In the genomic region with DNA sequence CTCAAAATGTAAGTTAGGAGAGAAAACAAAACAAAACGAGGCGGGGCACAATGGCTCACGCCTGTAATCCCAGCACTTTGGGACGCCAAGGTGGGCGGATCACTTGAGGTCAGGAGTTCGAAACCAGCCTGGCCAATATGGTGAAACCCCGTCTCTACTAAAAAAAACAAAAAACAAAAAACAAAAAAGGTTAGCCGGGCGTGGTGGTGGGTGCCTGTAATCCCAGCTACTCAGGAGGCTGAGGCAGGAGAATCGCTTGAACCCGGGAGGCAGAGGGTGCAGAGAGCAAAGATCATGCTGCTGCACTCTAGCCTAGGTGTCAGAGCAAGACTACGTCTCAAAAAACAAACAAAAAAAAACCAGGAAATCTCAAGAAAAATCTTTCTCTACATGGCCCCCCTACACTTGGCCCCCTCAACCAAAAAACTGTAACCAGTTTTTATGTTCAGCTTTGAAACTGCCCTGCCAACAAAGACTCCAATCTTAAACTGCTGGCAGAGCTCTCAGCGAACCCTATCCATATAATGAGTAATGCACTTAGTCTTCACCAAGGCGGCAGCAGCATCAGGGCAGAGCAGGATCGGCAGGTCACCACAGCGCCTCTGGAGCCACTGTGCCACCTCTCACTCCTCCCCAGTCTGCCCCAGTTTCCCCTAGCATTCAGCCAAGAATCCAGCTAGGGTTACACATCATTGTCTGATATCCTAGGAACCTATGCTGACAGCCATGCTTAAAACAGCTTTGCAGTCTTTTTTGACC, we compare ENCODE assay signal across 20 cellular contexts.
A peak's percentile ranks its signal among the peaks of the same experiment; 100 is the strongest.
DNase-seq lines count a peak whose midpoint lies in the region; ATAC-seq, FAIRE-seq and TF ChIP-seq lines count a peak whose summit lies in the region.
"Had no signal": no experiment of that assay in that cellular context is flagged by ENCODE, and none has a peak within 500 bp of the region (broad histone marks: within the 10 kb centered on the region; RNA-seq: fewer than 3 reads in every experiment).

No MANE protein-coding gene starts in this region.

- H3K27ac ChIP-seq in A549 (peak overlapping the region; percentile 89 to 90), HEK293 (ENCODE audit: extremely low read depth, low read depth, low read length) (no peak overlapping the region), mesenchymal stem cell (ENCODE audit: low read length, poor library complexity, severe bottlenecking) (no peak overlapping the region)
- H3K27ac ChIP-seq: ascending aorta had no signal

- peak overlapping the region in 1 of 2 experiments; percentile 26 for H3K4ac ChIP-seq in mesenchymal stem cell (ENCODE audit: low read depth in 1 of 2, low read length in 2 of 2)

- ATAC-seq in A549 (peak; percentile 38 to 52; a peak in 3 of 6 replicates), T-helper 17 cell (no peak), HG03439 (IDR thresholded peaks at IDR 0.05; ENCODE audit: unreplicated experiment) (no peak), HG03521 (IDR thresholded peaks at IDR 0.05; ENCODE audit: unreplicated experiment) (no peak), HG02981 (IDR thresholded peaks at IDR 0.05; ENCODE audit: unreplicated experiment) (no peak)
- ATAC-seq: sciatic nerve had no signal

- no peak for TF ChIP-seq EP300 in A549 (IDR thresholded peaks at IDR 0.05)

- H4K91ac ChIP-seq in mesenchymal stem cell (ENCODE audit: low read length): no peak overlapping the region

- POLR2A ChIA-PET in A549 (lab: Yijun Ruan, JAX): no interaction called here
- POLR2A ChIA-PET in HEK293 (lab: Yijun Ruan, JAX): no interaction called here

- H3K36me3 ChIP-seq in HEK293 (ENCODE audit: control insufficient read depth in 2 of 2, insufficient read depth in 1 of 2, low read length in 2 of 2) (no peaks in the 10 kb centered on the region), mesenchymal stem cell (ENCODE audit: control insufficient read depth in 1 of 2, insufficient read depth in 2 of 2, low read depth in 1 of 2, low read length in 2 of 2) (no peaks in the 10 kb centered on the region)
- H3K36me3 ChIP-seq: ascending aorta, tibial nerve had no signal

- H3K27me3 ChIP-seq in mesenchymal stem cell (ENCODE audit: control insufficient read depth in 1 of 2, insufficient read depth in 1 of 2, low read length in 2 of 2): no peaks in the 10 kb centered on the region
- H3K27me3 ChIP-seq: ascending aorta, tibial nerve had no signal

- H2AFZ ChIP-seq in mesenchymal stem cell (ENCODE audit: low read depth, low read length): no peak overlapping the region

- no peak overlapping the region for H3K9ac ChIP-seq in mesenchymal stem cell (ENCODE audit: low read length)

- peak overlapping the region in 1 of 2 experiments; percentile 89 for H3K23ac ChIP-seq in mesenchymal stem cell (ENCODE audit: low read length in 2 of 2)

- peak overlapping the region in 1 of 2 experiments; percentile 77 for H2BK12ac ChIP-seq in mesenchymal stem cell (ENCODE audit: low read length in 2 of 2)

- H3K18ac ChIP-seq in mesenchymal stem cell (ENCODE audit: low read depth in 1 of 2, low read length in 2 of 2): peak overlapping the region in 1 of 2 experiments; percentile 38

- H3K4me1 ChIP-seq in A549: peaks cover 92% of the 10 kb centered on the region
- peaks cover 18% of the 10 kb centered on the region for H3K4me1 ChIP-seq in HEK293 (ENCODE audit: control insufficient read depth, insufficient read depth, low read length)
- peaks cover 13% of the 10 kb centered on the region for H3K4me1 ChIP-seq in mesenchymal stem cell (ENCODE audit: control insufficient read depth, insufficient read depth, low read depth, low read length)

- FAIRE-seq in A549 (lab: Jason Lieb, UNC): no peak

- no peak overlapping the region for H2BK5ac ChIP-seq in mesenchymal stem cell (ENCODE audit: low read depth, low read length, poor library complexity, severe bottlenecking)

- peak overlapping the region; percentile 61 for H3K4me2 ChIP-seq in A549
- no peak overlapping the region for H3K4me2 ChIP-seq in mesenchymal stem cell (ENCODE audit: low read length, poor library complexity, severe bottlenecking)

- no peaks in the 10 kb centered on the region for H3K27me3 Mint-ChIP-seq in T-helper 17 cell

- no peaks in the 10 kb centered on the region for H3K9me3 ChIP-seq in A549
- H3K9me3 ChIP-seq in HEK293 (ENCODE audit: control insufficient read depth, insufficient read depth, low read depth, low read length): no peaks in the 10 kb centered on the region
- H3K9me3 ChIP-seq in T-helper 17 cell (ENCODE audit: control insufficient read depth, low read length, poor library complexity, severe bottlenecking): no peaks in the 10 kb centered on the region
- no peaks in the 10 kb centered on the region for H3K9me3 ChIP-seq in mesenchymal stem cell (ENCODE audit: control insufficient read depth, low read length)
- H3K9me3 ChIP-seq: ascending aorta, tibial nerve had no signal

- no peak for TF ChIP-seq CTCF in A549 (IDR thresholded peaks at IDR 0.05)
- no peak for TF ChIP-seq CTCF in HEK293 (tag by site-specific recombination; IDR thresholded peaks at IDR 0.05)

- H3K79me1 ChIP-seq in mesenchymal stem cell (replicated peaks; ENCODE audit: low read length, poor library complexity, severe bottlenecking): peaks cover 19% of the 10 kb centered on the region

- no peak for TF ChIP-seq POLR2A in A549 (IDR thresholded peaks at IDR 0.05; ENCODE audit: low read length)

- peaks cover 5% of the 10 kb centered on the region for H3K36me3 Mint-ChIP-seq in T-helper 17 cell (ENCODE audit: low read depth)

- peak overlapping the region; percentile 92 for H3K27ac Mint-ChIP-seq in T-helper 17 cell

- H2BK120ac ChIP-seq in mesenchymal stem cell (ENCODE audit: low read depth, low read length): no peak overlapping the region

- H2BK15ac ChIP-seq in mesenchymal stem cell (ENCODE audit: low read depth, poor library complexity, severe bottlenecking): no peak overlapping the region

- peak overlapping the region in 1 of 2 experiments; percentile 75 for H3K14ac ChIP-seq in mesenchymal stem cell (ENCODE audit: low read length in 2 of 2)

- TF ChIP-seq RAD21 in A549 (conservative IDR thresholded peaks at IDR 0.05 in 1 of 2, IDR thresholded peaks at IDR 0.05 in 1 of 2): no peak; a peak in 1 of 5 replicates

- H3K4me1 Mint-ChIP-seq in T-helper 17 cell: peaks cover 79% of the 10 kb centered on the region

- H3K4me3 Mint-ChIP-seq in T-helper 17 cell: peak overlapping the region; percentile 64
- H3K4me3 Mint-ChIP-seq: H9 had no signal

- CTCF ChIA-PET in A549 (lab: Yijun Ruan, JAX): interaction anchor here (0.5 to 1.7 kb wide), 13 partner anchors 9 to 827 kb away, joined by 3 to 7 read pairs (median 4); no protein-coding TSS in a partner anchor
- CTCF ChIA-PET in HEK293 (lab: Yijun Ruan, JAX): interaction anchor here (0.6 kb wide), 1 partner anchor 856 kb away, joined by 3 read pairs; no protein-coding TSS in a partner anchor

- DNase-seq in A549 (ENCODE audit: low read depth in 1 of 2, low spot score in 1 of 2) (peak in 1 of 2 experiments; percentile 56), T-helper 17 cell (no peak), mesenchymal stem cell (no peak)
- no peak for DNase-seq in activated CD4-positive, alpha-beta T cell treated with anti-CD3 and anti-CD28 coated beads for 1 hour
- DNase-seq: H9; head of caudate nucleus; Karpas-422; NCI-H187; NCI-H510A; nucleus accumbens; stimulated activated CD4-positive, alpha-beta T cell treated with anti-CD3 and anti-CD28 coated beads, Interleukin-4, amount 100 ng/mL, for 1 hour; stimulated activated CD8-positive, alpha-beta memory T cell treated with anti-CD3 and anti-CD28 coated beads, Interleukin-4, amount 100 ng/mL, for 48 hours had no signal

- H2AK5ac ChIP-seq in mesenchymal stem cell (ENCODE audit: low read length, severe bottlenecking): peak overlapping the region; percentile 4

- WGBS in A549 (ENCODE audit: missing lambda C conversion rate): 40% methylated on average over 16 of the region's 16 CpGs
- 96% methylated on average over 16 of the region's 16 CpGs for WGBS in mesenchymal stem cell

- H4K8ac ChIP-seq in mesenchymal stem cell (ENCODE audit: low read length): no peak overlapping the region

- no peak overlapping the region for H3K4me3 ChIP-seq in A549
- no peak overlapping the region for H3K4me3 ChIP-seq in HEK293 (ENCODE audit: low read depth, low read length)
- no peak overlapping the region for H3K4me3 ChIP-seq in mesenchymal stem cell (ENCODE audit: insufficient read depth in 1 of 2, low read depth in 1 of 2, low read length in 2 of 2)
- H3K4me3 ChIP-seq: ascending aorta, coronary artery, tibial nerve had no signal

TF ChIP-seq in A549, 52 proteins besides CTCF, POLR2A, EP300 and RAD21 (continues in another document):
- TF ChIP-seq FOSB (CRISPR knock-in tag; IDR thresholded peaks at IDR 0.05): no peak
- no peak for TF ChIP-seq ZFP36 (IDR thresholded peaks at IDR 0.05; ENCODE audit: borderline replicate concordance, partially characterized antibody)
- TF ChIP-seq MAFK (IDR thresholded peaks at IDR 0.05; ENCODE audit: partially characterized antibody): no peak
- TF ChIP-seq, protein P1, sequence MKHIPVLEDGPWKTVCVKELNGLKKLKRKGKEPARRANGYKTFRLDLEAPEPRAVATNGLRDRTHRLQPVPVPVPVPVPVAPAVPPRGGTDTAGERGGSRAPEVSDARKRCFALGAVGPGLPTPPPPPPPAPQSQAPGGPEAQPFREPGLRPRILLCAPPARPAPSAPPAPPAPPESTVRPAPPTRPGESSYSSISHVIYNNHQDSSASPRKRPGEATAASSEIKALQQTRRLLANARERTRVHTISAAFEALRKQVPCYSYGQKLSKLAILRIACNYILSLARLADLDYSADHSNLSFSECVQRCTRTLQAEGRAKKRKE (CRISPR knock-in tag; IDR thresholded peaks at IDR 0.05; ENCODE audit: low read depth): no peak
- no peak for TF ChIP-seq FOSL2 (IDR thresholded peaks at IDR 0.05)
- no peak for TF ChIP-seq FOSL2 (CRISPR knock-in tag; IDR thresholded peaks at IDR 0.05)
- TF ChIP-seq CHD2 (IDR thresholded peaks at IDR 0.05; ENCODE audit: low read length, partially characterized antibody): no peak

TF ChIP-seq in HEK293, 187 proteins besides CTCF, POLR2A, EP300 and RAD21 (continues in another document):
- TF ChIP-seq, protein P2, sequence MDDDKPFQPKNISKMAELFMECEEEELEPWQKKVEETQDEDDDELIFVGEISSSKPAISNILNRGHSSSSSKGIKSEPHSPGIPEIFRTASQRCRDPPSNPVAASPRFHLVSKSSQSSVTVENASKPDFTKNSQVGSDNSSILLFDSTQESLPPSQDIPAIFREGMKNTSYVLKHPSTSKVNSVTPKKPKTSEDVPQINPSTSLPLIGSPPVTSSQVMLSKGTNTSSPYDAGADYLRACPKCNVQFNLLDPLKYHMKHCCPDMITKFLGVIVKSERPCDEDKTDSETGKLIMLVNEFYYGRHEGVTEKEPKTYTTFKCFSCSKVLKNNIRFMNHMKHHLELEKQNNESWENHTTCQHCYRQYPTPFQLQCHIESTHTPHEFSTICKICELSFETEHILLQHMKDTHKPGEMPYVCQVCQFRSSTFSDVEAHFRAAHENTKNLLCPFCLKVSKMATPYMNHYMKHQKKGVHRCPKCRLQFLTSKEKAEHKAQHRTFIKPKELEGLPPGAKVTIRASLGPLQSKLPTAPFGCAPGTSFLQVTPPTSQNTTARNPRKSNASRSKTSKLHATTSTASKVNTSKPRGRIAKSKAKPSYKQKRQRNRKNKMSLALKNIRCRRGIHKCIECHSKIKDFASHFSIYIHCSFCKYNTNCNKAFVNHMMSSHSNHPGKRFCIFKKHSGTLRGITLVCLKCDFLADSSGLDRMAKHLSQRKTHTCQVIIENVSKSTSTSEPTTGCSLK (tag by site-specific recombination; IDR thresholded peaks at IDR 0.05): no peak
- TF ChIP-seq KLF1 (tag by site-specific recombination; IDR thresholded peaks at IDR 0.05): 0 out of 2 replicates have a peak, but pooled peaks have one; percentile 14

Comparison
In these comparisons a context has a peak if more than half of its experiments do, and no peak if none do; other contexts are left out.
1. ATAC-seq: peak in A549 (2 of 2); none in T-helper 17 cell (single experiment), HG03439 (single experiment), HG03521 (single experiment) and HG02981 (single experiment).
2. H3K27ac ChIP-seq: peak in A549 (2 of 2); none in HEK293 (single experiment) and mesenchymal stem cell (single experiment).